Comparison of ENCODE assay signal across 1 cellular context in the genomic region with DNA sequence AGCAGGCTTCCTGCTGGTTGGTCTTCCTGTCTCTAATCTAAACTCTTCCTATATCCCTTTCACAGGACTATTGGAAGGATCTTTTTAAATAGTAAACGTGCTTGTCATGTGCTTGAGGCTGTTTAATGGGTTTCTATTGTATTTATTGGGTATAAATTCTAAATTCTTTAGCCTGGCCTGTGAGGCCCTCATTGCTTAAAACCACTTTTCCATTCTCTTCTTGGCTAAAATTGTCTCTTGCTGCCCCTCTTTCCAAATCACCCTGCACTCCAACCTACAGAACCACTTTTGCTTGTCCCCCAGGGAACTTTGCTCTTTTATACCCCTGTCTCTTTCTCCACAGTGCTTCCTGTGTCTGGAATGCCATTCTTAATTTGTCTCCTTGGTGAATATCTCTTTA.
TF ChIP-seq lines count a peak whose summit lies in the region.

No MANE protein-coding gene starts in this region.

TF ChIP-seq in SK-N-SH treated with all-trans-retinoic acid at 6 μM for 48 hours, 23 proteins besides CTCF, POLR2A, EP300 and RAD21 (continued from another document):
- TF ChIP-seq, protein P1, sequence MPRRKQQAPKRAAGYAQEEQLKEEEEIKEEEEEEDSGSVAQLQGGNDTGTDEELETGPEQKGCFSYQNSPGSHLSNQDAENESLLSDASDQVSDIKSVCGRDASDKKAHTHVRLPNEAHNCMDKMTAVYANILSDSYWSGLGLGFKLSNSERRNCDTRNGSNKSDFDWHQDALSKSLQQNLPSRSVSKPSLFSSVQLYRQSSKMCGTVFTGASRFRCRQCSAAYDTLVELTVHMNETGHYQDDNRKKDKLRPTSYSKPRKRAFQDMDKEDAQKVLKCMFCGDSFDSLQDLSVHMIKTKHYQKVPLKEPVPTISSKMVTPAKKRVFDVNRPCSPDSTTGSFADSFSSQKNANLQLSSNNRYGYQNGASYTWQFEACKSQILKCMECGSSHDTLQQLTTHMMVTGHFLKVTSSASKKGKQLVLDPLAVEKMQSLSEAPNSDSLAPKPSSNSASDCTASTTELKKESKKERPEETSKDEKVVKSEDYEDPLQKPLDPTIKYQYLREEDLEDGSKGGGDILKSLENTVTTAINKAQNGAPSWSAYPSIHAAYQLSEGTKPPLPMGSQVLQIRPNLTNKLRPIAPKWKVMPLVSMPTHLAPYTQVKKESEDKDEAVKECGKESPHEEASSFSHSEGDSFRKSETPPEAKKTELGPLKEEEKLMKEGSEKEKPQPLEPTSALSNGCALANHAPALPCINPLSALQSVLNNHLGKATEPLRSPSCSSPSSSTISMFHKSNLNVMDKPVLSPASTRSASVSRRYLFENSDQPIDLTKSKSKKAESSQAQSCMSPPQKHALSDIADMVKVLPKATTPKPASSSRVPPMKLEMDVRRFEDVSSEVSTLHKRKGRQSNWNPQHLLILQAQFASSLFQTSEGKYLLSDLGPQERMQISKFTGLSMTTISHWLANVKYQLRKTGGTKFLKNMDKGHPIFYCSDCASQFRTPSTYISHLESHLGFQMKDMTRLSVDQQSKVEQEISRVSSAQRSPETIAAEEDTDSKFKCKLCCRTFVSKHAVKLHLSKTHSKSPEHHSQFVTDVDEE (CRISPR knock-in tag; IDR thresholded peaks at IDR 0.05), result no peak
- no peak for TF ChIP-seq ZC3H10 (CRISPR knock-in tag; IDR thresholded peaks at IDR 0.05)
- no peak for TF ChIP-seq TOX (CRISPR knock-in tag; IDR thresholded peaks at IDR 0.05; ENCODE audit: borderline replicate concordance)
- no peak for TF ChIP-seq CSDC2 (CRISPR knock-in tag; IDR thresholded peaks at IDR 0.05)
- no peak for TF ChIP-seq ISL1 (CRISPR knock-in tag; IDR thresholded peaks at IDR 0.05)
- no peak for TF ChIP-seq SNAI2 (CRISPR knock-in tag; IDR thresholded peaks at IDR 0.05)
- TF ChIP-seq ZFP30 (CRISPR knock-in tag; IDR thresholded peaks at IDR 0.05), result no peak
TF ChIP-seq in SK-N-SH treated with all-trans-retinoic acid at 6 μM for 48 hours: peak in this region for 0.
